In genomic region chr3:145182196-145182911, GRCh38 we compare ENCODE assay signal across 2 cellular contexts.
TF ChIP-seq lines count a peak whose summit lies in the region.

No MANE protein-coding gene starts in this region.

TF ChIP-seq in liver, 16 proteins besides CTCF, POLR2A, EP300 and RAD21:
- TF ChIP-seq TAF1 (conservative IDR thresholded peaks at IDR 0.05) (no peak), SP1 (IDR thresholded peaks at IDR 0.05) (no peak), YY1 (IDR thresholded peaks at IDR 0.05) (no peak), HNF4A (conservative IDR thresholded peaks at IDR 0.05) (no peak), FOXA2 (IDR thresholded peaks at IDR 0.05) (no peak), HNF4G (IDR thresholded peaks at IDR 0.05) (no peak), JUND (IDR thresholded peaks at IDR 0.05) (no peak), RXRA (IDR thresholded peaks at IDR 0.05) (no peak), ZBTB33 (IDR thresholded peaks at IDR 0.05) (no peak), GABPA (IDR thresholded peaks at IDR 0.05 in 1 of 2, conservative IDR thresholded peaks at IDR 0.05 in 1 of 2) (no peak), FOXA1 (IDR thresholded peaks at IDR 0.05) (no peak)
- TF ChIP-seq, protein P1, sequence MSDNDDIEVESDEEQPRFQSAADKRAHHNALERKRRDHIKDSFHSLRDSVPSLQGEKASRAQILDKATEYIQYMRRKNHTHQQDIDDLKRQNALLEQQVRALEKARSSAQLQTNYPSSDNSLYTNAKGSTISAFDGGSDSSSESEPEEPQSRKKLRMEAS (IDR thresholded peaks at IDR 0.05), result no peak
- TF ChIP-seq, protein P2, sequence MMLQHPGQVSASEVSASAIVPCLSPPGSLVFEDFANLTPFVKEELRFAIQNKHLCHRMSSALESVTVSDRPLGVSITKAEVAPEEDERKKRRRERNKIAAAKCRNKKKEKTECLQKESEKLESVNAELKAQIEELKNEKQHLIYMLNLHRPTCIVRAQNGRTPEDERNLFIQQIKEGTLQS (IDR thresholded peaks at IDR 0.05), result no peak
- TF ChIP-seq, protein P3, sequence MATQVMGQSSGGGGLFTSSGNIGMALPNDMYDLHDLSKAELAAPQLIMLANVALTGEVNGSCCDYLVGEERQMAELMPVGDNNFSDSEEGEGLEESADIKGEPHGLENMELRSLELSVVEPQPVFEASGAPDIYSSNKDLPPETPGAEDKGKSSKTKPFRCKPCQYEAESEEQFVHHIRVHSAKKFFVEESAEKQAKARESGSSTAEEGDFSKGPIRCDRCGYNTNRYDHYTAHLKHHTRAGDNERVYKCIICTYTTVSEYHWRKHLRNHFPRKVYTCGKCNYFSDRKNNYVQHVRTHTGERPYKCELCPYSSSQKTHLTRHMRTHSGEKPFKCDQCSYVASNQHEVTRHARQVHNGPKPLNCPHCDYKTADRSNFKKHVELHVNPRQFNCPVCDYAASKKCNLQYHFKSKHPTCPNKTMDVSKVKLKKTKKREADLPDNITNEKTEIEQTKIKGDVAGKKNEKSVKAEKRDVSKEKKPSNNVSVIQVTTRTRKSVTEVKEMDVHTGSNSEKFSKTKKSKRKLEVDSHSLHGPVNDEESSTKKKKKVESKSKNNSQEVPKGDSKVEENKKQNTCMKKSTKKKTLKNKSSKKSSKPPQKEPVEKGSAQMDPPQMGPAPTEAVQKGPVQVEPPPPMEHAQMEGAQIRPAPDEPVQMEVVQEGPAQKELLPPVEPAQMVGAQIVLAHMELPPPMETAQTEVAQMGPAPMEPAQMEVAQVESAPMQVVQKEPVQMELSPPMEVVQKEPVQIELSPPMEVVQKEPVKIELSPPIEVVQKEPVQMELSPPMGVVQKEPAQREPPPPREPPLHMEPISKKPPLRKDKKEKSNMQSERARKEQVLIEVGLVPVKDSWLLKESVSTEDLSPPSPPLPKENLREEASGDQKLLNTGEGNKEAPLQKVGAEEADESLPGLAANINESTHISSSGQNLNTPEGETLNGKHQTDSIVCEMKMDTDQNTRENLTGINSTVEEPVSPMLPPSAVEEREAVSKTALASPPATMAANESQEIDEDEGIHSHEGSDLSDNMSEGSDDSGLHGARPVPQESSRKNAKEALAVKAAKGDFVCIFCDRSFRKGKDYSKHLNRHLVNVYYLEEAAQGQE (IDR thresholded peaks at IDR 0.05), result no peak
TF ChIP-seq in liver: peak in this region for 0.

TF ChIP-seq in HepG2, 621 proteins besides CTCF, POLR2A, EP300 and RAD21:
- TF ChIP-seq ZFP62 (CRISPR knock-in tag; IDR thresholded peaks at IDR 0.05) (no peak), ERF (CRISPR knock-in tag; IDR thresholded peaks at IDR 0.05) (no peak), GPN1 (CRISPR knock-in tag; IDR thresholded peaks at IDR 0.05; ENCODE audit: borderline replicate concordance) (no peak), NR1H2 (CRISPR knock-in tag; IDR thresholded peaks at IDR 0.05; ENCODE audit: borderline replicate concordance, low read depth) (no peak), NRL (CRISPR knock-in tag; IDR thresholded peaks at IDR 0.05; ENCODE audit: borderline replicate concordance) (no peak), YY1 (IDR thresholded peaks at IDR 0.05; ENCODE audit: insufficient read depth, insufficient replicate concordance, low read depth, low read length) (no peak), ZNF557 (CRISPR knock-in tag; IDR thresholded peaks at IDR 0.05) (no peak), ZFP91 (CRISPR knock-in tag; IDR thresholded peaks at IDR 0.05; ENCODE audit: borderline replicate concordance) (no peak), FOXA3 (CRISPR knock-in tag; IDR thresholded peaks at IDR 0.05) (no peak), ZNF562 (CRISPR knock-in tag; IDR thresholded peaks at IDR 0.05; ENCODE audit: borderline replicate concordance) (no peak), HOXA5 (CRISPR knock-in tag; IDR thresholded peaks at IDR 0.05) (no peak), HMG20B (CRISPR knock-in tag; conservative IDR thresholded peaks at IDR 0.05) (no peak), ZNF75D (CRISPR knock-in tag; IDR thresholded peaks at IDR 0.05; ENCODE audit: borderline replicate concordance) (no peak)
- TF ChIP-seq, protein P4, sequence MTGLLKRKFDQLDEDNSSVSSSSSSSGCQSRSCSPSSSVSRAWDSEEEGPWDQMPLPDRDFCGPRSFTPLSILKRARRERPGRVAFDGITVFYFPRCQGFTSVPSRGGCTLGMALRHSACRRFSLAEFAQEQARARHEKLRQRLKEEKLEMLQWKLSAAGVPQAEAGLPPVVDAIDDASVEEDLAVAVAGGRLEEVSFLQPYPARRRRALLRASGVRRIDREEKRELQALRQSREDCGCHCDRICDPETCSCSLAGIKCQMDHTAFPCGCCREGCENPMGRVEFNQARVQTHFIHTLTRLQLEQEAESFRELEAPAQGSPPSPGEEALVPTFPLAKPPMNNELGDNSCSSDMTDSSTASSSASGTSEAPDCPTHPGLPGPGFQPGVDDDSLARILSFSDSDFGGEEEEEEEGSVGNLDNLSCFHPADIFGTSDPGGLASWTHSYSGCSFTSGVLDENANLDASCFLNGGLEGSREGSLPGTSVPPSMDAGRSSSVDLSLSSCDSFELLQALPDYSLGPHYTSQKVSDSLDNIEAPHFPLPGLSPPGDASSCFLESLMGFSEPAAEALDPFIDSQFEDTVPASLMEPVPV (CRISPR knock-in tag; IDR thresholded peaks at IDR 0.05), result no peak
- TF ChIP-seq, protein P5, sequence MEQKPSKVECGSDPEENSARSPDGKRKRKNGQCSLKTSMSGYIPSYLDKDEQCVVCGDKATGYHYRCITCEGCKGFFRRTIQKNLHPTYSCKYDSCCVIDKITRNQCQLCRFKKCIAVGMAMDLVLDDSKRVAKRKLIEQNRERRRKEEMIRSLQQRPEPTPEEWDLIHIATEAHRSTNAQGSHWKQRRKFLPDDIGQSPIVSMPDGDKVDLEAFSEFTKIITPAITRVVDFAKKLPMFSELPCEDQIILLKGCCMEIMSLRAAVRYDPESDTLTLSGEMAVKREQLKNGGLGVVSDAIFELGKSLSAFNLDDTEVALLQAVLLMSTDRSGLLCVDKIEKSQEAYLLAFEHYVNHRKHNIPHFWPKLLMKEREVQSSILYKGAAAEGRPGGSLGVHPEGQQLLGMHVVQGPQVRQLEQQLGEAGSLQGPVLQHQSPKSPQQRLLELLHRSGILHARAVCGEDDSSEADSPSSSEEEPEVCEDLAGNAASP (CRISPR knock-in tag; IDR thresholded peaks at IDR 0.05; ENCODE audit: borderline replicate concordance), result no peak
- TF ChIP-seq, protein P6, sequence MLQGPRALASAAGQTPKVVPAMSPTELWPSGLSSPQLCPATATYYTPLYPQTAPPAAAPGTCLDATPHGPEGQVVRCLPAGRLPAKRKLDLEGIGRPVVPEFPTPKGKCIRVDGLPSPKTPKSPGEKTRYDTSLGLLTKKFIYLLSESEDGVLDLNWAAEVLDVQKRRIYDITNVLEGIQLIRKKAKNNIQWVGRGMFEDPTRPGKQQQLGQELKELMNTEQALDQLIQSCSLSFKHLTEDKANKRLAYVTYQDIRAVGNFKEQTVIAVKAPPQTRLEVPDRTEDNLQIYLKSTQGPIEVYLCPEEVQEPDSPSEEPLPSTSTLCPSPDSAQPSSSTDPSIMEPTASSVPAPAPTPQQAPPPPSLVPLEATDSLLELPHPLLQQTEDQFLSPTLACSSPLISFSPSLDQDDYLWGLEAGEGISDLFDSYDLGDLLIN (CRISPR knock-in tag; IDR thresholded peaks at IDR 0.05; ENCODE audit: borderline replicate concordance), result no peak
- TF ChIP-seq, protein P7, sequence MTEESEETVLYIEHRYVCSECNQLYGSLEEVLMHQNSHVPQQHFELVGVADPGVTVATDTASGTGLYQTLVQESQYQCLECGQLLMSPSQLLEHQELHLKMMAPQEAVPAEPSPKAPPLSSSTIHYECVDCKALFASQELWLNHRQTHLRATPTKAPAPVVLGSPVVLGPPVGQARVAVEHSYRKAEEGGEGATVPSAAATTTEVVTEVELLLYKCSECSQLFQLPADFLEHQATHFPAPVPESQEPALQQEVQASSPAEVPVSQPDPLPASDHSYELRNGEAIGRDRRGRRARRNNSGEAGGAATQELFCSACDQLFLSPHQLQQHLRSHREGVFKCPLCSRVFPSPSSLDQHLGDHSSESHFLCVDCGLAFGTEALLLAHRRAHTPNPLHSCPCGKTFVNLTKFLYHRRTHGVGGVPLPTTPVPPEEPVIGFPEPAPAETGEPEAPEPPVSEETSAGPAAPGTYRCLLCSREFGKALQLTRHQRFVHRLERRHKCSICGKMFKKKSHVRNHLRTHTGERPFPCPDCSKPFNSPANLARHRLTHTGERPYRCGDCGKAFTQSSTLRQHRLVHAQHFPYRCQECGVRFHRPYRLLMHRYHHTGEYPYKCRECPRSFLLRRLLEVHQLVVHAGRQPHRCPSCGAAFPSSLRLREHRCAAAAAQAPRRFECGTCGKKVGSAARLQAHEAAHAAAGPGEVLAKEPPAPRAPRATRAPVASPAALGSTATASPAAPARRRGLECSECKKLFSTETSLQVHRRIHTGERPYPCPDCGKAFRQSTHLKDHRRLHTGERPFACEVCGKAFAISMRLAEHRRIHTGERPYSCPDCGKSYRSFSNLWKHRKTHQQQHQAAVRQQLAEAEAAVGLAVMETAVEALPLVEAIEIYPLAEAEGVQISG (CRISPR knock-in tag; IDR thresholded peaks at IDR 0.05), result no peak
